ENCODE assay signal across 8 cellular contexts in genomic region chr10:102230861-102231356, GRCh38. TPM values are rescaled to one million over a fixed set of nuclear protein-coding genes. Genes with fewer than 3 reads are reported as not detected.
DNase-seq lines count a peak whose midpoint lies in the region; ATAC-seq and TF ChIP-seq lines count a peak whose summit lies in the region.

No MANE protein-coding gene starts in this region.

- in situ Hi-C loops in ACHN (cut with HindIII; ENCODE audit: low pct_ligation_motif_present, low pct_unique_long_range_greater_than_20kb, low sequenced_read_pairs): no loop called here

- TF ChIP-seq CTCF in HEK293 (tag by site-specific recombination; IDR thresholded peaks at IDR 0.05): peak; percentile 61

- DNase-seq in ACHN (peak; percentile 76), mucosa of gallbladder (ENCODE audit: low spot score) (peak; percentile 14)
- DNase-seq in activated CD4-positive, CD25-positive, alpha-beta regulatory T cell treated with anti-CD3 and anti-CD28 coated beads, Interleukin-2, amount 50 U/mL, for 72 hours: peak; percentile 58
- peak; percentile 29 for DNase-seq in effector CD4-positive, alpha-beta T cell
- DNase-seq in NK-92 treated with Interleukin-12 subunit alpha and Interleukin-12 subunit beta, amount 100 ng/mL, for 24 hours (lab: John Stamatoyannopoulos, UW): no peak

- H3K36me3 ChIP-seq in HEK293 (ENCODE audit: control insufficient read depth in 2 of 2, insufficient read depth in 1 of 2, low read length in 2 of 2) (no peaks in the 10 kb centered on the region), thymus (ENCODE audit: control insufficient read depth, insufficient read depth) (no peaks in the 10 kb centered on the region)

- peaks cover 61% of the 10 kb centered on the region for H3K27me3 ChIP-seq in thymus (ENCODE audit: control insufficient read depth, insufficient read depth)

- H3K9me3 ChIP-seq in HEK293 (ENCODE audit: control insufficient read depth, insufficient read depth, low read depth, low read length) (no peaks in the 10 kb centered on the region), thymus (ENCODE audit: control insufficient read depth) (no peaks in the 10 kb centered on the region)

- H3K4me3 ChIP-seq in HEK293 (ENCODE audit: low read depth, low read length) (peak overlapping the region; percentile 53), thymus (ENCODE audit: low read length) (peak overlapping the region; percentile 44)

- H3K27ac ChIP-seq in HEK293 (ENCODE audit: extremely low read depth, low read depth, low read length) (peak overlapping the region; percentile 77; the same call in 1 of the 2 replicates), thymus (ENCODE audit: low read depth) (no peak overlapping the region)

- CTCF ChIA-PET in HEK293 (lab: Yijun Ruan, JAX): interaction anchor here (0.7 to 17.5 kb wide), 34 partner anchors 9 to 352 kb away, joined by 3 to 531 read pairs (median 11); partner anchors contain the start of genes FBXL15, GBF1 and PITX3

- no peak for ATAC-seq in HG02798 (IDR thresholded peaks at IDR 0.05; ENCODE audit: poor library complexity, unreplicated experiment)

- POLR2A ChIA-PET in HEK293 (lab: Yijun Ruan, JAX): interaction anchor here (0.6 to 3.0 kb wide), 15 partner anchors 10 to 541 kb away, joined by 3 to 11 read pairs (median 5); partner anchors contain the start of genes ACTR1A, FBXL15, GBF1 and PITX3

- 3% methylated on average over 52 of the region's 52 CpGs for WGBS in thymus

- peaks cover 1% of the 10 kb centered on the region for H3K4me1 ChIP-seq in HEK293 (ENCODE audit: control insufficient read depth, insufficient read depth, low read length)
- peaks cover 19% of the 10 kb centered on the region for H3K4me1 ChIP-seq in thymus (ENCODE audit: control insufficient read depth, insufficient read depth, low read length)

TF ChIP-seq in HEK293, 187 proteins besides CTCF, POLR2A, EP300 and RAD21 (continues in another document):
- peak; percentile 77 for TF ChIP-seq ZNF335 (tag by site-specific recombination; conservative IDR thresholded peaks at IDR 0.05)
- no peak for TF ChIP-seq ZNF132 (tag by site-specific recombination; IDR thresholded peaks at IDR 0.05; ENCODE audit: borderline replicate concordance)
- TF ChIP-seq ZBTB20 (tag by site-specific recombination; IDR thresholded peaks at IDR 0.05): peak; percentile 81
- no peak for TF ChIP-seq GLI4 (tag by site-specific recombination; IDR thresholded peaks at IDR 0.05)
- TF ChIP-seq ZNF843 (tag by site-specific recombination; IDR thresholded peaks at IDR 0.05): peak; percentile 35
- no peak for TF ChIP-seq ZNF138 (tag by site-specific recombination; IDR thresholded peaks at IDR 0.05; ENCODE audit: borderline replicate concordance)
- TF ChIP-seq ZFHX2 (tag by site-specific recombination; conservative IDR thresholded peaks at IDR 0.05): peak; percentile 66
- TF ChIP-seq ZNF280C (tag by site-specific recombination; IDR thresholded peaks at IDR 0.05): no peak
- peak; percentile 54 for TF ChIP-seq KLF16 (tag by site-specific recombination; IDR thresholded peaks at IDR 0.05)
- TF ChIP-seq YY2 (tag by site-specific recombination; IDR thresholded peaks at IDR 0.05): peak; percentile 55
- peak; percentile 71 for TF ChIP-seq YY1 (tag by site-specific recombination; IDR thresholded peaks at IDR 0.05)
- TF ChIP-seq ZBTB6 (tag by site-specific recombination; IDR thresholded peaks at IDR 0.05): peak; percentile 92
- TF ChIP-seq ZNF324 (tag by site-specific recombination; IDR thresholded peaks at IDR 0.05): no peak
- 0 out of 2 replicates have a peak, but pooled peaks have one; percentile 12 for TF ChIP-seq ZNF449 (tag by site-specific recombination; IDR thresholded peaks at IDR 0.05)
- no peak for TF ChIP-seq ZNF561 (tag by site-specific recombination; IDR thresholded peaks at IDR 0.05; ENCODE audit: borderline replicate concordance)
- TF ChIP-seq ZNF391 (tag by site-specific recombination; IDR thresholded peaks at IDR 0.05; ENCODE audit: borderline replicate concordance, low read depth): 0 out of 2 replicates have a peak, but pooled peaks have one; percentile 56
- TF ChIP-seq ZNF513 (tag by site-specific recombination; IDR thresholded peaks at IDR 0.05): no peak
- TF ChIP-seq ZNF777 (tag by site-specific recombination; IDR thresholded peaks at IDR 0.05; ENCODE audit: borderline replicate concordance): peak; percentile 96
- peak; percentile 55; the same call in 1 of the 2 replicates for TF ChIP-seq ZNF366 (tag by site-specific recombination; conservative IDR thresholded peaks at IDR 0.05)
- TF ChIP-seq ZNF624 (tag by site-specific recombination; IDR thresholded peaks at IDR 0.05): no peak
- TF ChIP-seq ZBTB8A (tag by site-specific recombination; IDR thresholded peaks at IDR 0.05): peak; percentile 61
- TF ChIP-seq ZNF660 (tag by site-specific recombination; IDR thresholded peaks at IDR 0.05): peak; percentile 1; the same call in 1 of the 2 replicates
- TF ChIP-seq ZNF623 (tag by site-specific recombination; IDR thresholded peaks at IDR 0.05): no peak
- TF ChIP-seq ZSCAN30 (tag by site-specific recombination; IDR thresholded peaks at IDR 0.05): 0 out of 2 replicates have a peak, but pooled peaks have one; percentile 23
- peak; percentile 26 for TF ChIP-seq ZEB2 (tag by site-specific recombination; IDR thresholded peaks at IDR 0.05)
- TF ChIP-seq ZBTB21 (tag by site-specific recombination; IDR thresholded peaks at IDR 0.05): no peak
- TF ChIP-seq GLIS2 (tag by site-specific recombination; IDR thresholded peaks at IDR 0.05): no peak
- TF ChIP-seq ZNF423 (tag by site-specific recombination; IDR thresholded peaks at IDR 0.05): no peak
- no peak for TF ChIP-seq ZNF76 (tag by site-specific recombination; IDR thresholded peaks at IDR 0.05; ENCODE audit: borderline replicate concordance, low read depth)
- TF ChIP-seq ZNF433 (tag by site-specific recombination; IDR thresholded peaks at IDR 0.05; ENCODE audit: low read depth): no peak
- TF ChIP-seq BCL11B (tag by site-specific recombination; IDR thresholded peaks at IDR 0.05; ENCODE audit: low read depth): peak; percentile 54; the same call in 1 of the 2 replicates
- TF ChIP-seq ZNF629 (tag by site-specific recombination; IDR thresholded peaks at IDR 0.05): peak; percentile 6; the same call in 1 of the 2 replicates
- TF ChIP-seq ZNF558 (tag by site-specific recombination; IDR thresholded peaks at IDR 0.05): no peak

RNA-seq across cellular contexts. Expression of gene ELOVL3, which starts 4.8 kb away (rescaled TPM):
- not detected for total RNA-seq in mucosa of gallbladder
- 0.48 TPM for polyA plus RNA-seq in thymus

RNA-seq across cellular contexts. Expression of gene PITX3, which starts 10.4 kb away (rescaled TPM):
- total RNA-seq in mucosa of gallbladder: not detected
- 0.02 TPM for polyA plus RNA-seq in thymus

RNA-seq across cellular contexts. Expression of gene GBF1, which starts 14.4 kb away (rescaled TPM):
- total RNA-seq in mucosa of gallbladder: 52.8 TPM
- polyA plus RNA-seq in thymus: 11.1 TPM
